Comparison of ENCODE assay signal across 1 cellular context in the genomic region with DNA sequence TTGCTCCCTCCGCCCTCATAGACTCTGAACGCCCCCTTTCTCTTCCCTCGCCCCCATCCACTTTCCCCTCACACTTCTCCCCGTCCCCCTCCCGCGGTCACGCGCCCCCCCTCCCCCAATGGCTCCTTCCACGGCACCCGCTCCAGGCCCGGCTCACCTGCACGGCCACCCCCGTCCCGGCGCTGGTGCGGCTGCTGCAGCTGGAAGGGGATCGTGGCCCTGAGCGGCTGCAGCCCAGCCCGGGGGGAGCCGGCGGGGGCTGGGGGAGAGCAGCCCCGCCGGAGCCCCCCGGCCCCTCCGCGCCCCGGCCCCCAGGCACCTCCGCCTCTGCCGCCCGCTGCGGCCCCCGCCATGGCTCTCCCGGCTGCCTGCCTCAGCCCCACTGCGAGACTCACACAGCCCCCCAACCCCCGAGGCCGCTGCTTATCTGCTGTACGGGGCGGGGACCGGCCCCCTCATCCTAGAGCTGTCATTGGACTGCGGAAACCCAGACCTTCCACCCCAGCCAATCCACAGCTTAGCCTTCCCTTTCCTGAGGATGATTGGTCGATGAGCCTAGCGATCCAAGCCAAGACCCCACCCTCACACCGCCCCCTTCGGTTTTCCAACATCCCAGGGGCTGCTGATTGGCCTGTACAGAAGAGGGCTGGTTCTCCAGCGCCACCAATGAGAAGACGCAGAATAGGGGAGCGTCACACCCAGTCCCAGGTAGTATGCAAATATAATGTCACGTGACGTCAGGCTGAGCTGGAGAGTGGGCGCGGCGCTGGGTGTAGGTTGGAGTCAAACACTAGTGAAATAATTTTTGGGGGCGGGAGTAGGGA.
TF ChIP-seq lines count a peak whose summit lies in the region.

A gene with protein sequence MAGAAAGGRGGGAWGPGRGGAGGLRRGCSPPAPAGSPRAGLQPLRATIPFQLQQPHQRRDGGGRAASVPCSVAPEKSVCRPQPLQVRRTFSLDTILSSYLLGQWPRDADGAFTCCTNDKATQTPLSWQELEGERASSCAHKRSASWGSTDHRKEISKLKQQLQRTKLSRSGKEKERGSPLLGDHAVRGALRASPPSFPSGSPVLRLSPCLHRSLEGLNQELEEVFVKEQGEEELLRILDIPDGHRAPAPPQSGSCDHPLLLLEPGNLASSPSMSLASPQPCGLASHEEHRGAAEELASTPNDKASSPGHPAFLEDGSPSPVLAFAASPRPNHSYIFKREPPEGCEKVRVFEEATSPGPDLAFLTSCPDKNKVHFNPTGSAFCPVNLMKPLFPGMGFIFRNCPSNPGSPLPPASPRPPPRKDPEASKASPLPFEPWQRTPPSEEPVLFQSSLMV (minus strand): TSS at position 397 of the 824 bp plus-strand sequence. CDS start 44 bp downstream, at position 353.

TF ChIP-seq in K562, 482 proteins besides CTCF, POLR2A, EP300 and RAD21 (continued from another document and continues in another):
- TF ChIP-seq, protein P1, sequence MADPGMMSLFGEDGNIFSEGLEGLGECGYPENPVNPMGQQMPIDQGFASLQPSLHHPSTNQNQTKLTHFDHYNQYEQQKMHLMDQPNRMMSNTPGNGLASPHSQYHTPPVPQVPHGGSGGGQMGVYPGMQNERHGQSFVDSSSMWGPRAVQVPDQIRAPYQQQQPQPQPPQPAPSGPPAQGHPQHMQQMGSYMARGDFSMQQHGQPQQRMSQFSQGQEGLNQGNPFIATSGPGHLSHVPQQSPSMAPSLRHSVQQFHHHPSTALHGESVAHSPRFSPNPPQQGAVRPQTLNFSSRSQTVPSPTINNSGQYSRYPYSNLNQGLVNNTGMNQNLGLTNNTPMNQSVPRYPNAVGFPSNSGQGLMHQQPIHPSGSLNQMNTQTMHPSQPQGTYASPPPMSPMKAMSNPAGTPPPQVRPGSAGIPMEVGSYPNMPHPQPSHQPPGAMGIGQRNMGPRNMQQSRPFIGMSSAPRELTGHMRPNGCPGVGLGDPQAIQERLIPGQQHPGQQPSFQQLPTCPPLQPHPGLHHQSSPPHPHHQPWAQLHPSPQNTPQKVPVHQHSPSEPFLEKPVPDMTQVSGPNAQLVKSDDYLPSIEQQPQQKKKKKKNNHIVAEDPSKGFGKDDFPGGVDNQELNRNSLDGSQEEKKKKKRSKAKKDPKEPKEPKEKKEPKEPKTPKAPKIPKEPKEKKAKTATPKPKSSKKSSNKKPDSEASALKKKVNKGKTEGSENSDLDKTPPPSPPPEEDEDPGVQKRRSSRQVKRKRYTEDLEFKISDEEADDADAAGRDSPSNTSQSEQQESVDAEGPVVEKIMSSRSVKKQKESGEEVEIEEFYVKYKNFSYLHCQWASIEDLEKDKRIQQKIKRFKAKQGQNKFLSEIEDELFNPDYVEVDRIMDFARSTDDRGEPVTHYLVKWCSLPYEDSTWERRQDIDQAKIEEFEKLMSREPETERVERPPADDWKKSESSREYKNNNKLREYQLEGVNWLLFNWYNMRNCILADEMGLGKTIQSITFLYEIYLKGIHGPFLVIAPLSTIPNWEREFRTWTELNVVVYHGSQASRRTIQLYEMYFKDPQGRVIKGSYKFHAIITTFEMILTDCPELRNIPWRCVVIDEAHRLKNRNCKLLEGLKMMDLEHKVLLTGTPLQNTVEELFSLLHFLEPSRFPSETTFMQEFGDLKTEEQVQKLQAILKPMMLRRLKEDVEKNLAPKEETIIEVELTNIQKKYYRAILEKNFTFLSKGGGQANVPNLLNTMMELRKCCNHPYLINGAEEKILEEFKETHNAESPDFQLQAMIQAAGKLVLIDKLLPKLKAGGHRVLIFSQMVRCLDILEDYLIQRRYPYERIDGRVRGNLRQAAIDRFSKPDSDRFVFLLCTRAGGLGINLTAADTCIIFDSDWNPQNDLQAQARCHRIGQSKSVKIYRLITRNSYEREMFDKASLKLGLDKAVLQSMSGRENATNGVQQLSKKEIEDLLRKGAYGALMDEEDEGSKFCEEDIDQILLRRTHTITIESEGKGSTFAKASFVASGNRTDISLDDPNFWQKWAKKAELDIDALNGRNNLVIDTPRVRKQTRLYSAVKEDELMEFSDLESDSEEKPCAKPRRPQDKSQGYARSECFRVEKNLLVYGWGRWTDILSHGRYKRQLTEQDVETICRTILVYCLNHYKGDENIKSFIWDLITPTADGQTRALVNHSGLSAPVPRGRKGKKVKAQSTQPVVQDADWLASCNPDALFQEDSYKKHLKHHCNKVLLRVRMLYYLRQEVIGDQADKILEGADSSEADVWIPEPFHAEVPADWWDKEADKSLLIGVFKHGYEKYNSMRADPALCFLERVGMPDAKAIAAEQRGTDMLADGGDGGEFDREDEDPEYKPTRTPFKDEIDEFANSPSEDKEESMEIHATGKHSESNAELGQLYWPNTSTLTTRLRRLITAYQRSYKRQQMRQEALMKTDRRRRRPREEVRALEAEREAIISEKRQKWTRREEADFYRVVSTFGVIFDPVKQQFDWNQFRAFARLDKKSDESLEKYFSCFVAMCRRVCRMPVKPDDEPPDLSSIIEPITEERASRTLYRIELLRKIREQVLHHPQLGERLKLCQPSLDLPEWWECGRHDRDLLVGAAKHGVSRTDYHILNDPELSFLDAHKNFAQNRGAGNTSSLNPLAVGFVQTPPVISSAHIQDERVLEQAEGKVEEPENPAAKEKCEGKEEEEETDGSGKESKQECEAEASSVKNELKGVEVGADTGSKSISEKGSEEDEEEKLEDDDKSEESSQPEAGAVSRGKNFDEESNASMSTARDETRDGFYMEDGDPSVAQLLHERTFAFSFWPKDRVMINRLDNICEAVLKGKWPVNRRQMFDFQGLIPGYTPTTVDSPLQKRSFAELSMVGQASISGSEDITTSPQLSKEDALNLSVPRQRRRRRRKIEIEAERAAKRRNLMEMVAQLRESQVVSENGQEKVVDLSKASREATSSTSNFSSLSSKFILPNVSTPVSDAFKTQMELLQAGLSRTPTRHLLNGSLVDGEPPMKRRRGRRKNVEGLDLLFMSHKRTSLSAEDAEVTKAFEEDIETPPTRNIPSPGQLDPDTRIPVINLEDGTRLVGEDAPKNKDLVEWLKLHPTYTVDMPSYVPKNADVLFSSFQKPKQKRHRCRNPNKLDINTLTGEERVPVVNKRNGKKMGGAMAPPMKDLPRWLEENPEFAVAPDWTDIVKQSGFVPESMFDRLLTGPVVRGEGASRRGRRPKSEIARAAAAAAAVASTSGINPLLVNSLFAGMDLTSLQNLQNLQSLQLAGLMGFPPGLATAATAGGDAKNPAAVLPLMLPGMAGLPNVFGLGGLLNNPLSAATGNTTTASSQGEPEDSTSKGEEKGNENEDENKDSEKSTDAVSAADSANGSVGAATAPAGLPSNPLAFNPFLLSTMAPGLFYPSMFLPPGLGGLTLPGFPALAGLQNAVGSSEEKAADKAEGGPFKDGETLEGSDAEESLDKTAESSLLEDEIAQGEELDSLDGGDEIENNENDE (IDR thresholded peaks at IDR 0.05; ENCODE audit: low read depth, low read length): no peak
- no peak for TF ChIP-seq CAMTA2 (CRISPR knock-in tag; conservative IDR thresholded peaks at IDR 0.05)
- no peak for TF ChIP-seq RBM17 (IDR thresholded peaks at IDR 0.05; ENCODE audit: borderline replicate concordance, low read depth, low read length)
- no peak for TF ChIP-seq MYC (IDR thresholded peaks at IDR 0.05; ENCODE audit: low read depth, low read length)
- no peak for TF ChIP-seq MYC (CRISPR knock-in tag; IDR thresholded peaks at IDR 0.05; ENCODE audit: borderline replicate concordance, low read depth)
- TF ChIP-seq, protein P2, sequence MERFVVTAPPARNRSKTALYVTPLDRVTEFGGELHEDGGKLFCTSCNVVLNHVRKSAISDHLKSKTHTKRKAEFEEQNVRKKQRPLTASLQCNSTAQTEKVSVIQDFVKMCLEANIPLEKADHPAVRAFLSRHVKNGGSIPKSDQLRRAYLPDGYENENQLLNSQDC (CRISPR knock-in tag; IDR thresholded peaks at IDR 0.05): no peak
- TF ChIP-seq, protein P3, sequence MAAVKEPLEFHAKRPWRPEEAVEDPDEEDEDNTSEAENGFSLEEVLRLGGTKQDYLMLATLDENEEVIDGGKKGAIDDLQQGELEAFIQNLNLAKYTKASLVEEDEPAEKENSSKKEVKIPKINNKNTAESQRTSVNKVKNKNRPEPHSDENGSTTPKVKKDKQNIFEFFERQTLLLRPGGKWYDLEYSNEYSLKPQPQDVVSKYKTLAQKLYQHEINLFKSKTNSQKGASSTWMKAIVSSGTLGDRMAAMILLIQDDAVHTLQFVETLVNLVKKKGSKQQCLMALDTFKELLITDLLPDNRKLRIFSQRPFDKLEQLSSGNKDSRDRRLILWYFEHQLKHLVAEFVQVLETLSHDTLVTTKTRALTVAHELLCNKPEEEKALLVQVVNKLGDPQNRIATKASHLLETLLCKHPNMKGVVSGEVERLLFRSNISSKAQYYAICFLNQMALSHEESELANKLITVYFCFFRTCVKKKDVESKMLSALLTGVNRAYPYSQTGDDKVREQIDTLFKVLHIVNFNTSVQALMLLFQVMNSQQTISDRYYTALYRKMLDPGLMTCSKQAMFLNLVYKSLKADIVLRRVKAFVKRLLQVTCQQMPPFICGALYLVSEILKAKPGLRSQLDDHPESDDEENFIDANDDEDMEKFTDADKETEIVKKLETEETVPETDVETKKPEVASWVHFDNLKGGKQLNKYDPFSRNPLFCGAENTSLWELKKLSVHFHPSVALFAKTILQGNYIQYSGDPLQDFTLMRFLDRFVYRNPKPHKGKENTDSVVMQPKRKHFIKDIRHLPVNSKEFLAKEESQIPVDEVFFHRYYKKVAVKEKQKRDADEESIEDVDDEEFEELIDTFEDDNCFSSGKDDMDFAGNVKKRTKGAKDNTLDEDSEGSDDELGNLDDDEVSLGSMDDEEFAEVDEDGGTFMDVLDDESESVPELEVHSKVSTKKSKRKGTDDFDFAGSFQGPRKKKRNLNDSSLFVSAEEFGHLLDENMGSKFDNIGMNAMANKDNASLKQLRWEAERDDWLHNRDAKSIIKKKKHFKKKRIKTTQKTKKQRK (IDR thresholded peaks at IDR 0.05; ENCODE audit: borderline replicate concordance, low read depth, low read length): peak; percentile 76; the same call in 1 of the 2 replicates
- TF ChIP-seq EWSR1 (IDR thresholded peaks at IDR 0.05; ENCODE audit: borderline replicate concordance, low read depth, partially characterized antibody): no peak
- TF ChIP-seq ZNF274 (IDR thresholded peaks at IDR 0.05; ENCODE audit: borderline replicate concordance, low read depth, low read length): no peak
- no peak for TF ChIP-seq RBM34 (IDR thresholded peaks at IDR 0.05; ENCODE audit: borderline replicate concordance, insufficient read depth, low read length)
- TF ChIP-seq, protein P4, sequence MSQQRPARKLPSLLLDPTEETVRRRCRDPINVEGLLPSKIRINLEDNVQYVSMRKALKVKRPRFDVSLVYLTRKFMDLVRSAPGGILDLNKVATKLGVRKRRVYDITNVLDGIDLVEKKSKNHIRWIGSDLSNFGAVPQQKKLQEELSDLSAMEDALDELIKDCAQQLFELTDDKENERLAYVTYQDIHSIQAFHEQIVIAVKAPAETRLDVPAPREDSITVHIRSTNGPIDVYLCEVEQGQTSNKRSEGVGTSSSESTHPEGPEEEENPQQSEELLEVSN (IDR thresholded peaks at IDR 0.05; ENCODE audit: borderline replicate concordance in 1 of 2, extremely low read depth in 1 of 2, insufficient read depth in 1 of 2, insufficient read length in 1 of 2, low read depth in 1 of 2, low read length in 1 of 2, poor library complexity in 1 of 2, severe bottlenecking in 1 of 2): no peak
- TF ChIP-seq TCFL5 (CRISPR knock-in tag; conservative IDR thresholded peaks at IDR 0.05): no peak
- TF ChIP-seq, protein P5, sequence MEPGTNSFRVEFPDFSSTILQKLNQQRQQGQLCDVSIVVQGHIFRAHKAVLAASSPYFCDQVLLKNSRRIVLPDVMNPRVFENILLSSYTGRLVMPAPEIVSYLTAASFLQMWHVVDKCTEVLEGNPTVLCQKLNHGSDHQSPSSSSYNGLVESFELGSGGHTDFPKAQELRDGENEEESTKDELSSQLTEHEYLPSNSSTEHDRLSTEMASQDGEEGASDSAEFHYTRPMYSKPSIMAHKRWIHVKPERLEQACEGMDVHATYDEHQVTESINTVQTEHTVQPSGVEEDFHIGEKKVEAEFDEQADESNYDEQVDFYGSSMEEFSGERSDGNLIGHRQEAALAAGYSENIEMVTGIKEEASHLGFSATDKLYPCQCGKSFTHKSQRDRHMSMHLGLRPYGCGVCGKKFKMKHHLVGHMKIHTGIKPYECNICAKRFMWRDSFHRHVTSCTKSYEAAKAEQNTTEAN (CRISPR knock-in tag; IDR thresholded peaks at IDR 0.05): no peak
- no peak for TF ChIP-seq NFATC3 (IDR thresholded peaks at IDR 0.05)
- peak; percentile 52 for TF ChIP-seq POLR2B (IDR thresholded peaks at IDR 0.05; ENCODE audit: low read depth, partially characterized antibody)
- TF ChIP-seq FOXJ2 (tag; IDR thresholded peaks at IDR 0.05): no peak
- no peak for TF ChIP-seq CEBPB (tag; IDR thresholded peaks at IDR 0.05)
- TF ChIP-seq ZNF551 (CRISPR knock-in tag; IDR thresholded peaks at IDR 0.05): no peak
- peak; percentile 93 for TF ChIP-seq RBM25 (IDR thresholded peaks at IDR 0.05; ENCODE audit: low read depth, low read length, severe bottlenecking)
- TF ChIP-seq, protein P6, sequence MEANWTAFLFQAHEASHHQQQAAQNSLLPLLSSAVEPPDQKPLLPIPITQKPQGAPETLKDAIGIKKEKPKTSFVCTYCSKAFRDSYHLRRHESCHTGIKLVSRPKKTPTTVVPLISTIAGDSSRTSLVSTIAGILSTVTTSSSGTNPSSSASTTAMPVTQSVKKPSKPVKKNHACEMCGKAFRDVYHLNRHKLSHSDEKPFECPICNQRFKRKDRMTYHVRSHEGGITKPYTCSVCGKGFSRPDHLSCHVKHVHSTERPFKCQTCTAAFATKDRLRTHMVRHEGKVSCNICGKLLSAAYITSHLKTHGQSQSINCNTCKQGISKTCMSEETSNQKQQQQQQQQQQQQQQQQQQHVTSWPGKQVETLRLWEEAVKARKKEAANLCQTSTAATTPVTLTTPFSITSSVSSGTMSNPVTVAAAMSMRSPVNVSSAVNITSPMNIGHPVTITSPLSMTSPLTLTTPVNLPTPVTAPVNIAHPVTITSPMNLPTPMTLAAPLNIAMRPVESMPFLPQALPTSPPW (CRISPR knock-in tag; IDR thresholded peaks at IDR 0.05): peak; percentile 93
- TF ChIP-seq, protein P7, sequence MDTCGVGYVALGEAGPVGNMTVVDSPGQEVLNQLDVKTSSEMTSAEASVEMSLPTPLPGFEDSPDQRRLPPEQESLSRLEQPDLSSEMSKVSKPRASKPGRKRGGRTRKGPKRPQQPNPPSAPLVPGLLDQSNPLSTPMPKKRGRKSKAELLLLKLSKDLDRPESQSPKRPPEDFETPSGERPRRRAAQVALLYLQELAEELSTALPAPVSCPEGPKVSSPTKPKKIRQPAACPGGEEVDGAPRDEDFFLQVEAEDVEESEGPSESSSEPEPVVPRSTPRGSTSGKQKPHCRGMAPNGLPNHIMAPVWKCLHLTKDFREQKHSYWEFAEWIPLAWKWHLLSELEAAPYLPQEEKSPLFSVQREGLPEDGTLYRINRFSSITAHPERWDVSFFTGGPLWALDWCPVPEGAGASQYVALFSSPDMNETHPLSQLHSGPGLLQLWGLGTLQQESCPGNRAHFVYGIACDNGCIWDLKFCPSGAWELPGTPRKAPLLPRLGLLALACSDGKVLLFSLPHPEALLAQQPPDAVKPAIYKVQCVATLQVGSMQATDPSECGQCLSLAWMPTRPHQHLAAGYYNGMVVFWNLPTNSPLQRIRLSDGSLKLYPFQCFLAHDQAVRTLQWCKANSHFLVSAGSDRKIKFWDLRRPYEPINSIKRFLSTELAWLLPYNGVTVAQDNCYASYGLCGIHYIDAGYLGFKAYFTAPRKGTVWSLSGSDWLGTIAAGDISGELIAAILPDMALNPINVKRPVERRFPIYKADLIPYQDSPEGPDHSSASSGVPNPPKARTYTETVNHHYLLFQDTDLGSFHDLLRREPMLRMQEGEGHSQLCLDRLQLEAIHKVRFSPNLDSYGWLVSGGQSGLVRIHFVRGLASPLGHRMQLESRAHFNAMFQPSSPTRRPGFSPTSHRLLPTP (IDR thresholded peaks at IDR 0.05; ENCODE audit: borderline replicate concordance, extremely low read depth, insufficient read length): no peak
